ENCODE assay signal across 9 cellular contexts in genomic region chr3:72130565-72130964, GRCh38.
"Had no signal": no experiment of that assay in that cellular context is flagged by ENCODE, and none has a peak within 500 bp of the region (broad histone marks: within the 10 kb centered on the region; RNA-seq: fewer than 3 reads in every experiment).

No MANE protein-coding gene starts in this region.

- H3K9ac ChIP-seq: GM23248, KMS-11 had no signal

- H3K4me3 ChIP-seq: GM23248 had no signal

- FAIRE-seq: HTR-8/SVneo had no signal

- H2AFZ ChIP-seq: GM23248 had no signal

- H3K27ac ChIP-seq: GM23248, KMS-11 had no signal

- DNase-seq: GM23248, GOT3, H7, HCEC 1CT, IMR-90, Karpas-422, KBM-7 had no signal

- H3K4me2 ChIP-seq: KMS-11 had no signal
